ENCODE assay signal across 18 cellular contexts in genomic region chr7:1301812-1302310, GRCh38.
"Had no signal": no experiment of that assay in that cellular context is flagged by ENCODE, and none has a peak within 500 bp of the region (broad histone marks: within the 10 kb centered on the region; RNA-seq: fewer than 3 reads in every experiment).

No MANE protein-coding gene starts in this region.

- H3K36me3 ChIP-seq: esophagus squamous epithelium, gastroesophageal sphincter, sigmoid colon had no signal

- ATAC-seq: gastroesophageal sphincter; left cardiac atrium; mucosa of descending colon; naive thymus-derived CD8-positive, alpha-beta T cell had no signal

- H3K27me3 Mint-ChIP-seq: central memory CD8-positive, alpha-beta T cell had no signal

- H3K4me3 Mint-ChIP-seq: central memory CD8-positive, alpha-beta T cell; dendritic cell treated with granulocyte-macrophage colony-stimulating factor and Interleukin-4, amounts not matched to agents 40 ng/mL and 50 ng/mL, for 4 days; immature natural killer cell; naive thymus-derived CD8-positive, alpha-beta T cell had no signal

- H3K4me1 Mint-ChIP-seq: central memory CD8-positive, alpha-beta T cell; naive thymus-derived CD8-positive, alpha-beta T cell had no signal

- H3K27ac Mint-ChIP-seq: dendritic cell treated with granulocyte-macrophage colony-stimulating factor and Interleukin-4, amounts not matched to agents 40 ng/mL and 50 ng/mL, for 4 days; immature natural killer cell; naive thymus-derived CD8-positive, alpha-beta T cell had no signal

- H3K27ac ChIP-seq: esophagus squamous epithelium, gastroesophageal sphincter, sigmoid colon, skin epidermis had no signal

- FAIRE-seq: keratinocyte had no signal

- H3K4me3 ChIP-seq: esophagus squamous epithelium, gastroesophageal sphincter, mucosa of descending colon, sigmoid colon, skin epidermis had no signal

- H3K9me3 ChIP-seq: esophagus squamous epithelium, gastroesophageal sphincter, mucosa of descending colon, sigmoid colon had no signal

- H3K9me3 Mint-ChIP-seq: central memory CD8-positive, alpha-beta T cell; dendritic cell treated with granulocyte-macrophage colony-stimulating factor and Interleukin-4, amounts not matched to agents 40 ng/mL and 50 ng/mL, for 4 days; immature natural killer cell; naive thymus-derived CD8-positive, alpha-beta T cell had no signal

- H3K36me3 Mint-ChIP-seq: immature natural killer cell; naive thymus-derived CD8-positive, alpha-beta T cell had no signal

- DNase-seq: esophagus squamous epithelium; foreskin fibroblast; glutamatergic neuron; immature natural killer cell; left cardiac atrium; mammary epithelial cell; sigmoid colon; stimulated activated CD4-positive, alpha-beta T cell treated with anti-CD3 and anti-CD28 coated beads, Interleukin-2, amount 100 ng/mL, for 24 hours; stimulated activated CD4-positive, alpha-beta T cell treated with anti-CD3 and anti-CD28 coated beads, Interleukin-4, amount 100 ng/mL, for 4 hours; stimulated activated naive CD4-positive, alpha-beta T cell; trophoblast cell had no signal
